ENCODE assay signal across 22 cellular contexts in the genomic region with DNA sequence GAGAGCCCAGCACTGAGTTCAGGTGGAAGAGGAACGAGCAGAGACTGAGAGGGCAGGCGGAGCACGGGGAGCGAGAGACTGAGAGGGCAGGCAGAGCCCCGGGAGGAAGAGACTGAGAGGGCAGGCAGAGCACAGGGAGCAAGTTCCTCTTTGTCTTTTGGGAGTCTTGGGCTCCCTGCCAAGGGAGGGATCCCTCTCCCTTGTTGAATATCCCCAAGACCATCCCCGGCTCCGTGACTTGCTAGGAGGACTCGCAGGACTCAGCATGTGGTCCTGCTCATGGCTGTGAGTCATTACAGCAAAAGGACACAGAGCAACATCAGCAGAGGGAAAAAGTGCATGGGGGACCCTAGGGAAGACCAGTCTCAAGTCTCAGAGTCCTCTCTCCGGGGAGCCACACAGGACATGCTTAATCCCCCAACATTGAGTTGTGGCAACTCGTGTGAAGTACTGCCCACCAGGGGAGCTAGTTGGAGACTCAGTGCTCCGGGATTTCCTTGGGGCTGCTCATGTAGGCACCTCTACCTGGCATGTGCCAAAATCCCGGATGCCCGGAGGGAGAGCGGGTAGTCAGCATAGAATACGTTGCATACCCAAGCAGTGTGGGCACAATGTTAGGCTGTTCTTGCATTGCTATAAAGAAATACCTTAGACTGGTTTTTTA.
DNase-seq lines count a peak whose midpoint lies in the region; ATAC-seq, FAIRE-seq and TF ChIP-seq lines count a peak whose summit lies in the region.
"Had no signal": no experiment of that assay in that cellular context is flagged by ENCODE, and none has a peak within 500 bp of the region (broad histone marks: within the 10 kb centered on the region; RNA-seq: fewer than 3 reads in every experiment).

No MANE protein-coding gene starts in this region.

- DNase-seq in GM23338 (ENCODE audit: low spot score) (no peak), MV-4-11 (lab: John Stamatoyannopoulos, UW) (peak; percentile 22), K562 (ENCODE audit: extremely low read depth in 1 of 4, low spot score in 3 of 4) (no peak), sigmoid colon (peak; percentile 45), NK-92 (lab: John Stamatoyannopoulos, UW; ENCODE audit: unreplicated experiment) (no peak)
- DNase-seq in stimulated activated CD4-positive, alpha-beta T cell treated with anti-CD3 and anti-CD28 coated beads, Interleukin-2, amount 100 ng/mL, for 24 hours, result no peak
- DNase-seq: activated naive CD4-positive, alpha-beta T cell treated with anti-CD3 and anti-CD28 coated beads, Interleukin-2, amount 50 U/mL, for 16 hours; activated T-cell treated with anti-CD3 and anti-CD28 coated beads, Interleukin-2, amount 50 U/mL, for 48 hours; midbrain; NCI-H1436 treated with DMSO at 0.1 percent for 48 hours; NCI-H510A treated with DMSO at 0.1 percent for 48 hours; small intestine; stimulated activated CD4-positive, alpha-beta T cell treated with anti-CD3 and anti-CD28 coated beads, Interleukin-4, amount 100 ng/mL, for 4 hours; SW 1271; upper lobe of left lung had no signal

- H3K4me2 ChIP-seq in GM23338, result no peak overlapping the region
- no peak overlapping the region for H3K4me2 ChIP-seq in K562 (ENCODE audit: insufficient read depth, low read length)

- intact Hi-C loops in K562 (cut with micrococcal nuclease), result no loop called here
- intact Hi-C loops in sigmoid colon (cut with DNase I), result no loop called here

- no peak overlapping the region for H3K9ac ChIP-seq in K562 (ENCODE audit: insufficient read depth in 1 of 2, low read depth in 2 of 2, low read length in 2 of 2)

- no peaks in the 10 kb centered on the region for H3K9me1 ChIP-seq in K562 (ENCODE audit: control insufficient read depth, insufficient read depth, low read length)

- peak; percentile 37 for ATAC-seq in GM23338
- ATAC-seq in K562, result peak; percentile 36
- no peak for ATAC-seq in GM19463 (IDR thresholded peaks at IDR 0.05; ENCODE audit: unreplicated experiment)

- H3K4me1 ChIP-seq in GM23338 (ENCODE audit: insufficient read depth) (no peaks in the 10 kb centered on the region), K562 (replicated peaks in 1 of 2; ENCODE audit: control insufficient read depth in 2 of 2, insufficient read depth in 2 of 2, low read length in 2 of 2) (no peaks in the 10 kb centered on the region; a peak in 1 of 5 replicates), sigmoid colon (no peaks in the 10 kb centered on the region)
- H3K4me1 ChIP-seq: ascending aorta, prostate gland, upper lobe of left lung had no signal

- H3K9me3 Mint-ChIP-seq in GM23338, result no peaks in the 10 kb centered on the region; the same call in 2 of the 3 replicates
- H3K9me3 Mint-ChIP-seq: neural crest cell had no signal

- FAIRE-seq in K562 (lab: Jason Lieb, UNC), result no peak
- FAIRE-seq: H1, small intestine, TTC549 had no signal

- H3K9me3 ChIP-seq in K562 (replicated peaks; ENCODE audit: control insufficient read depth, insufficient read depth, low read depth, low read length) (no peaks in the 10 kb centered on the region), sigmoid colon (no peaks in the 10 kb centered on the region)
- H3K9me3 ChIP-seq: ascending aorta, prostate gland, upper lobe of left lung had no signal

- no peak overlapping the region for H3K27ac ChIP-seq in GM23338 (ENCODE audit: low read depth)
- H3K27ac ChIP-seq in K562 (ENCODE audit: extremely low read depth, low read depth, low read length), result no peak overlapping the region
- H3K27ac ChIP-seq in sigmoid colon, result no peak overlapping the region
- H3K27ac ChIP-seq: ascending aorta, coronary artery, prostate gland, upper lobe of left lung had no signal

- peaks cover 13% of the 10 kb centered on the region for H3K4me1 Mint-ChIP-seq in GM23338

- in situ Hi-C loops in K562 (cut with MboI), result no loop called here

- 0 out of 2 replicates have a peak overlapping the region, but pooled peaks have one; percentile 38 for H2AFZ ChIP-seq in GM23338
- no peak overlapping the region for H2AFZ ChIP-seq in K562 (ENCODE audit: low read depth, low read length)

- H3K36me3 Mint-ChIP-seq in GM23338 (ENCODE audit: low read depth), result no peaks in the 10 kb centered on the region

- H3K9me2 ChIP-seq in GM23338 (ENCODE audit: insufficient read depth), result no peaks in the 10 kb centered on the region

- H3K79me2 ChIP-seq in GM23338 (replicated peaks; ENCODE audit: insufficient read depth), result no peaks in the 10 kb centered on the region
- H3K79me2 ChIP-seq in K562 (ENCODE audit: control insufficient read depth, insufficient read depth, low read length), result no peaks in the 10 kb centered on the region

- POLR2A ChIA-PET in K562 (lab: Yijun Ruan, JAX), result interaction anchor here (0.6 to 1.1 kb wide), 3 partner anchors 17 to 125 kb away, joined by 3 to 4 read pairs (median 3); no protein-coding TSS in a partner anchor

- 1% methylated on average over 14 of the region's 15 CpGs for WGBS in K562 (ENCODE audit: insufficient coverage, low coverage, missing lambda C conversion rate)
- WGBS in sigmoid colon, 2 donors, result 71 to 76% methylated on average over 15 of the region's 15 CpGs

- H3K27me3 ChIP-seq in GM23338 (ENCODE audit: insufficient read depth) (no peaks in the 10 kb centered on the region), K562 (ENCODE audit: control insufficient read depth in 2 of 2, insufficient read depth in 2 of 2, low read length in 2 of 2) (peaks cover 58 to 89% of the 10 kb centered on the region in 2 experiments), sigmoid colon (peaks cover 0 to 4% (median 4%) of the 10 kb centered on the region in 3 donors)
- H3K27me3 ChIP-seq: ascending aorta, upper lobe of left lung had no signal

- H3K36me3 ChIP-seq in GM23338 (ENCODE audit: insufficient read depth) (no peaks in the 10 kb centered on the region), K562 (ENCODE audit: control insufficient read depth, insufficient read depth, low read length) (no peaks in the 10 kb centered on the region), sigmoid colon (no peaks in the 10 kb centered on the region)
- H3K36me3 ChIP-seq: ascending aorta, prostate gland, upper lobe of left lung had no signal

- no peak overlapping the region for H3K4me3 ChIP-seq in GM23338
- H3K4me3 ChIP-seq in K562, result no peak overlapping the region
- H3K4me3 ChIP-seq in sigmoid colon, result no peak overlapping the region
- H3K4me3 ChIP-seq: ascending aorta, coronary artery, prostate gland, upper lobe of left lung had no signal

- CTCF ChIA-PET in K562 (lab: Yijun Ruan, JAX; ENCODE audit: low intra/inter-chr PET ratio), result no interaction called here

- H4K20me1 ChIP-seq in GM23338 (replicated peaks; ENCODE audit: insufficient read depth) (no peaks in the 10 kb centered on the region), K562 (replicated peaks; ENCODE audit: control insufficient read depth, insufficient read depth, low read length) (peaks cover 3% of the 10 kb centered on the region)

- TF ChIP-seq EP300 in K562 (IDR thresholded peaks at IDR 0.05; ENCODE audit: low read length) (no peak), sigmoid colon (IDR thresholded peaks at IDR 0.05) (no peak)

- BruUV-seq in K562 (replicated peaks; lab: Mats Ljungman, UMichigan), result no TSS peak

- no peaks in the 10 kb centered on the region for H3F3A ChIP-seq in GM23338 (replicated peaks; ENCODE audit: low read depth)

- TF ChIP-seq CTCF in GM23338 (conservative IDR thresholded peaks at IDR 0.05; ENCODE audit: low read depth in 2 of 2) (no peak), K562 (IDR thresholded peaks at IDR 0.05 in 2 of 3, conservative IDR thresholded peaks at IDR 0.05 in 1 of 3; ENCODE audit: insufficient read depth in 2 of 3, low read depth in 1 of 3, low read length in 3 of 3) (0 out of 6 replicates have a peak, but pooled peaks of 1 of the 3 experiments have one; percentile 9), sigmoid colon (IDR thresholded peaks at IDR 0.05) (no peak)

- no peak for TF ChIP-seq POLR2A in K562 (conservative IDR thresholded peaks at IDR 0.05)
- no peak for TF ChIP-seq POLR2A in sigmoid colon (IDR thresholded peaks at IDR 0.05)

- H3K27ac Mint-ChIP-seq in GM23338, result no peak overlapping the region

- peaks cover 10% of the 10 kb centered on the region for H3K27me3 Mint-ChIP-seq in GM23338 (ENCODE audit: insufficient read depth, low read depth, poor library complexity)

- no peak overlapping the region for H3K4me3 Mint-ChIP-seq in GM23338
- H3K4me3 Mint-ChIP-seq: neural crest cell had no signal

- TF ChIP-seq RAD21 in K562 (CRISPR knock-in tag; conservative IDR thresholded peaks at IDR 0.05 in 1 of 2, IDR thresholded peaks at IDR 0.05 in 1 of 2), result no peak

TF ChIP-seq in GM23338, 12 proteins besides CTCF, POLR2A, EP300 and RAD21 (continues in another document):
- no peak for TF ChIP-seq ZNF114 (CRISPR knock-in tag; IDR thresholded peaks at IDR 0.05)

TF ChIP-seq in K562, 482 proteins besides CTCF, POLR2A, EP300 and RAD21:
- TF ChIP-seq MCM5 (IDR thresholded peaks at IDR 0.05; ENCODE audit: low read depth) (no peak), ZNF263 (CRISPR knock-in tag; IDR thresholded peaks at IDR 0.05; ENCODE audit: borderline replicate concordance) (peak; percentile 75; the same call in 1 of the 2 replicates), ZNF280B (CRISPR knock-in tag; IDR thresholded peaks at IDR 0.05) (no peak)

Comparison
In these comparisons a context has a peak if more than half of its experiments do, and no peak if none do; other contexts are left out.
1. DNase-seq: peak in MV-4-11 (single experiment) and sigmoid colon (single experiment); none in GM23338 (single experiment), K562 (0 of 4), stimulated activated CD4-positive, alpha-beta T cell treated with anti-CD3 and anti-CD28 coated beads, Interleukin-2, amount 100 ng/mL, for 24 hours (0 of 2) and NK-92 (single experiment).